Comparison of ENCODE assay signal across 9 cellular contexts in the genomic region with DNA sequence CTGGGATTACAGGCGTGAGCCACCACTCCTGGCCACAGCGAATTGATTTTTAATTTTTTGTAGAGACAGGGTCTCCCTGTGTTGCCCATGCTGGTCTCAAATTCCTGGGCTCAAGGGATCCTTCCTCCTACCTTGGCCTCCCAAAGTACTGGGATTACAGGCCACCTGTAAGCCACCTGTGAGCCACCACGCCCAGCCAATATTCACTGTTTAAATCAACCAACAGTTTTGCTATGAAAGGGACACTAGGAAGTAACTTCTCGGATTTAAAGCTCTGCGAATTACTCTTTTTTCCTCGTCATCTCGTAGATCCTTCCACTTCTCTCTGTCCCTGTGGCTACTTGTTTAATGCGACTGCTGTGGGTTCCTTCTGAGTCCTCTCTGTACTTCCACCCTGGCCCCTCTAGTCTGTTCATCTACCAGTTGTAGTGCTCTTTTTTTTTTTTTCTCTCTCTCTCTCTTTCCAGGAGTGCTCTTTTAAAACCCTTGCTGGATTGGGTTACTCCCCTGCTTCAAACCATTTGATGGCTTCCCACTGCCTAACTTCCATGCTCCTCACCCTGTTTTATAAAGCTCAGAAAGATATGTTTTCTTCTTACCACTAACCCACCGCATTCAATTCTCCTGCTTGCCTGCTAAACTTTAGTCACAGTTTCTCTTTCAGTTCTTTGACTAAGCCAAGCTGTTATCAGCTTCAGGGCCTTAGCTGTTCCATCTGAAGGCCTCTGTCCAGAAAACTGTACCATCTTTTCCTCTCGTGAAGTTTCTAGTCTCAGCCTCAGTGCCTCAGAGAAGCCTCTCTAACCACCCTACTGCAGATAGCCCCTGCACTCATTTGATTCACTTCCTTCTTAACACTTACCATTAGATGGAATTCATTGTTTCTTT. TPM values are rescaled to one million over a fixed set of nuclear protein-coding genes. Genes with fewer than 3 reads are reported as not detected.
DNase-seq lines count a peak whose midpoint lies in the region; ATAC-seq, FAIRE-seq and TF ChIP-seq lines count a peak whose summit lies in the region.
"Had no signal": no experiment of that assay in that cellular context is flagged by ENCODE, and none has a peak within 500 bp of the region (broad histone marks: within the 10 kb centered on the region; RNA-seq: fewer than 3 reads in every experiment).

No MANE protein-coding gene starts in this region.

- CTCF ChIA-PET in K562 (lab: Yijun Ruan, JAX; ENCODE audit: low intra/inter-chr PET ratio), result no interaction called here

- no peak overlapping the region for H3K4me2 ChIP-seq in K562 (ENCODE audit: insufficient read depth, low read length)

- POLR2A ChIA-PET in K562 (lab: Yijun Ruan, JAX), result interaction anchor here (0.5 to 1.3 kb wide), 5 partner anchors 9 to 198 kb away, joined by 3 to 5 read pairs (median 3); a partner anchor contains a TSS

- in situ Hi-C loops in K562 (cut with MboI), result no loop called here

- H3K4me3 ChIP-seq in right atrium auricular region (no peak overlapping the region), K562 (no peak overlapping the region), heart left ventricle (no peak overlapping the region), right lobe of liver (no peak overlapping the region)

- H3K27me3 ChIP-seq in right atrium auricular region, result no peaks in the 10 kb centered on the region
- no peaks in the 10 kb centered on the region for H3K27me3 ChIP-seq in K562 (ENCODE audit: control insufficient read depth in 2 of 2, insufficient read depth in 2 of 2, low read length in 2 of 2)
- H3K27me3 ChIP-seq in heart left ventricle, result no peaks in the 10 kb centered on the region
- no peaks in the 10 kb centered on the region for H3K27me3 ChIP-seq in right lobe of liver

- TF ChIP-seq POLR2A in K562 (conservative IDR thresholded peaks at IDR 0.05), result no peak
- TF ChIP-seq POLR2A in heart left ventricle (IDR thresholded peaks at IDR 0.05), result no peak
- no peak for TF ChIP-seq POLR2A in right lobe of liver (IDR thresholded peaks at IDR 0.05)

- intact Hi-C loops in left ventricle myocardium superior (cut with micrococcal nuclease), result no loop called here
- intact Hi-C loops in K562 (cut with micrococcal nuclease), result no loop called here
- intact Hi-C loops in heart left ventricle (cut with DNase I), result no loop called here
- intact Hi-C loops in right lobe of liver (cut with DNase I), result no loop called here

- no peak for FAIRE-seq in K562 (lab: Jason Lieb, UNC)

- no peaks in the 10 kb centered on the region for H3K9me3 ChIP-seq in right atrium auricular region
- H3K9me3 ChIP-seq in K562 (replicated peaks; ENCODE audit: control insufficient read depth, insufficient read depth, low read depth, low read length), result no peaks in the 10 kb centered on the region
- no peaks in the 10 kb centered on the region for H3K9me3 ChIP-seq in heart left ventricle
- H3K9me3 ChIP-seq in right lobe of liver, result no peaks in the 10 kb centered on the region

- no TSS peak for BruUV-seq in K562 (replicated peaks; lab: Mats Ljungman, UMichigan)

- WGBS in K562 (ENCODE audit: insufficient coverage, low coverage, missing lambda C conversion rate), result 73% methylated on average over 10 of the region's 10 CpGs
- WGBS in heart left ventricle, 4 donors, result 85 to 91% (median 89%) methylated on average over 10 of the region's 10 CpGs
- 63% methylated on average over 8 of the region's 10 CpGs for WGBS in right lobe of liver (ENCODE audit: insufficient coverage, low coverage, low lambda C conversion rate, missing lambda C conversion rate)

- TF ChIP-seq CTCF in right atrium auricular region (IDR thresholded peaks at IDR 0.05) (no peak), K562 (IDR thresholded peaks at IDR 0.05 in 2 of 3, conservative IDR thresholded peaks at IDR 0.05 in 1 of 3; ENCODE audit: insufficient read depth in 2 of 3, low read depth in 1 of 3, low read length in 3 of 3) (no peak), heart left ventricle (IDR thresholded peaks at IDR 0.05) (no peak), right lobe of liver (IDR thresholded peaks at IDR 0.05) (no peak)

- TF ChIP-seq EP300 in K562 (IDR thresholded peaks at IDR 0.05; ENCODE audit: low read length), result no peak

- no peak overlapping the region for H3K27ac ChIP-seq in right atrium auricular region
- H3K27ac ChIP-seq in K562 (ENCODE audit: extremely low read depth, low read depth, low read length), result peak overlapping the region; percentile 37; the same call in 2 of the 3 replicates
- peak overlapping the region in 1 of 12 donors; percentile 47 for H3K27ac ChIP-seq in heart left ventricle
- H3K27ac ChIP-seq in right lobe of liver, result no peak overlapping the region
- H3K27ac ChIP-seq: C4-2B had no signal

- ATAC-seq in left ventricle myocardium superior (peak; percentile 19), HG03196 (IDR thresholded peaks at IDR 0.05; ENCODE audit: unreplicated experiment) (peak; percentile 61), K562 (peak; percentile 37), heart left ventricle (no peak), right lobe of liver (no peak)

- TF ChIP-seq RAD21 in K562 (CRISPR knock-in tag; conservative IDR thresholded peaks at IDR 0.05 in 1 of 2, IDR thresholded peaks at IDR 0.05 in 1 of 2), result no peak

- H3K79me2 ChIP-seq in K562 (ENCODE audit: control insufficient read depth, insufficient read depth, low read length), result peaks cover 61% of the 10 kb centered on the region

- DNase-seq in left ventricle myocardium superior, result no peak
- DNase-seq in right atrium auricular region (ENCODE audit: low spot score), result no peak
- no peak for DNase-seq in K562 (ENCODE audit: extremely low read depth in 1 of 4, low spot score in 3 of 4)
- DNase-seq in SHP77 (lab: John Stamatoyannopoulos, UW), result no peak
- DNase-seq in NCI-H82 treated with DMSO at 0.1 percent for 48 hours (lab: John Stamatoyannopoulos, UW; ENCODE audit: unreplicated experiment), result no peak
- DNase-seq in heart left ventricle, result no peak
- DNase-seq in right lobe of liver, result no peak

- H3K4me1 ChIP-seq in right atrium auricular region, result no peaks in the 10 kb centered on the region
- H3K4me1 ChIP-seq in K562 (replicated peaks in 1 of 2; ENCODE audit: control insufficient read depth in 2 of 2, insufficient read depth in 2 of 2, low read length in 2 of 2), result peaks cover 3 to 5% of the 10 kb centered on the region in 2 experiments; a peak in 2 of 5 replicates
- H3K4me1 ChIP-seq in heart left ventricle, result peaks cover 0 to 19% (median 0%) of the 10 kb centered on the region in 12 donors
- no peaks in the 10 kb centered on the region for H3K4me1 ChIP-seq in right lobe of liver

- no peak overlapping the region for H3K9ac ChIP-seq in K562 (ENCODE audit: insufficient read depth in 1 of 2, low read depth in 2 of 2, low read length in 2 of 2)

- no peaks in the 10 kb centered on the region for H3K36me3 ChIP-seq in right atrium auricular region
- peaks cover 10% of the 10 kb centered on the region; the same call in 2 of the 3 replicates for H3K36me3 ChIP-seq in K562 (ENCODE audit: control insufficient read depth, insufficient read depth, low read length)
- peaks cover 0 to 6% (median 0%) of the 10 kb centered on the region in 9 donors for H3K36me3 ChIP-seq in heart left ventricle
- no peaks in the 10 kb centered on the region for H3K36me3 ChIP-seq in right lobe of liver

- no peaks in the 10 kb centered on the region for H3K9me1 ChIP-seq in K562 (ENCODE audit: control insufficient read depth, insufficient read depth, low read length)

- H4K20me1 ChIP-seq in K562 (replicated peaks; ENCODE audit: control insufficient read depth, insufficient read depth, low read length), result 0 out of 2 replicates have a peak, but pooled peaks cover 5% of the 10 kb centered on the region

- H2AFZ ChIP-seq in K562 (ENCODE audit: low read depth, low read length), result no peak overlapping the region

RNA-seq across cellular contexts. Expression of a gene that starts 12.4 kb away (rescaled TPM):
- total RNA-seq in left ventricle myocardium superior, result 26.8 TPM
- 10 to 100 TPM; 21.2 to 21.4 TPM for total RNA-seq in right atrium auricular region
- 19.7 and 32.4 TPM in 2 replicates for total RNA-seq in K562 (2011; cell fraction: chromatin; rRNA removed; ENCODE audit: low replicate concordance)
- total RNA-seq in K562 (2011; cell fraction: nucleolus; rRNA removed), result 10.7 and 11.7 TPM in 2 replicates
- total RNA-seq in K562 (2011; cell fraction: nucleoplasm; rRNA removed), result 18.3 and 24.4 TPM in 2 replicates
- total RNA-seq in K562 (2014; rRNA removed), result 26.4 and 28.7 TPM in 2 replicates
- total RNA-seq in K562 (2014; rRNA removed; fragmentation: Illumina TruSeq; extraction: Trizol), result 28.2 and 31.3 TPM in 2 replicates
- total RNA-seq in K562 (2015; rRNA removed; fragmentation: Illumina TruSeq; extraction: Trizol), result 33.0 and 34.0 TPM in 2 replicates
- total RNA-seq in K562 (2021), result 23.3 and 31.5 TPM in 2 replicates
- polyA plus RNA-seq in K562 (2011; rRNA removed), result 33.4 and 40.7 TPM in 2 replicates
- 16.4 and 22.4 TPM in 2 replicates for polyA plus RNA-seq in K562 (2011; cell fraction: cytosol; rRNA removed)
- polyA plus RNA-seq in K562 (2011; cell fraction: nucleus; rRNA removed), result 8.8 and 15.8 TPM in 2 replicates
- 23.4 and 24.7 TPM in 2 replicates for polyA plus RNA-seq in K562 (2012)
- polyA plus RNA-seq in K562 (2014; fragmentation: Illumina TruSeq; extraction: Trizol), result 40.4 and 45.4 TPM in 2 replicates
- polyA plus RNA-seq in K562 (2014; fragmentation: Nextera tagmentation; extraction: Ambion mirVana), result 1 to 10 TPM; 7.6 to 9.1 TPM
- 45.4 and 69.5 TPM in 2 replicates for polyA plus RNA-seq in K562 (2014; rRNA removed)
- polyA minus RNA-seq in K562 (2011; rRNA and poly(A)+ RNA removed), result 25.8 and 26.4 TPM in 2 replicates
- polyA minus RNA-seq in K562 (2011; cell fraction: cytosol; rRNA and poly(A)+ RNA removed), result 15.7 and 20.6 TPM in 2 replicates
- 4.0 and 7.9 TPM in 2 replicates for polyA minus RNA-seq in K562 (2011; cell fraction: nucleus; rRNA and poly(A)+ RNA removed)
- 10 to 100 TPM; 19.1 to 33.3 (median 28.5) TPM for total RNA-seq in heart left ventricle
- 10 to 100 TPM; 16.5 to 16.6 TPM for polyA plus RNA-seq in heart left ventricle
- 10 to 100 TPM; 10.5 to 21.5 (median 14.2) TPM for total RNA-seq in right lobe of liver

RNA-seq across cellular contexts. Expression of a gene that starts 27.0 kb away (rescaled TPM):
- 67.1 TPM for total RNA-seq in left ventricle myocardium superior
- total RNA-seq in right atrium auricular region, result 10 to 100 TPM; 26.1 to 55.6 TPM
- total RNA-seq in K562 (2011; cell fraction: chromatin; rRNA removed; ENCODE audit: low replicate concordance), result 23.9 and 33.1 TPM in 2 replicates
- total RNA-seq in K562 (2011; cell fraction: nucleolus; rRNA removed), result 16.5 and 17.4 TPM in 2 replicates
- total RNA-seq in K562 (2011; cell fraction: nucleoplasm; rRNA removed), result 17.2 and 25.4 TPM in 2 replicates
- total RNA-seq in K562 (2014; rRNA removed), result 38.1 and 44.9 TPM in 2 replicates
- 43.5 and 53.1 TPM in 2 replicates for total RNA-seq in K562 (2014; rRNA removed; fragmentation: Illumina TruSeq; extraction: Trizol)
- total RNA-seq in K562 (2015; rRNA removed; fragmentation: Illumina TruSeq; extraction: Trizol), result 33.7 and 36.2 TPM in 2 replicates
- total RNA-seq in K562 (2021), result 28.7 and 29.5 TPM in 2 replicates
- polyA plus RNA-seq in K562 (2011; rRNA removed), result 28.9 and 45.0 TPM in 2 replicates
- 10.9 and 23.7 TPM in 2 replicates for polyA plus RNA-seq in K562 (2011; cell fraction: cytosol; rRNA removed)
- polyA plus RNA-seq in K562 (2011; cell fraction: nucleus; rRNA removed), result 4.9 and 9.6 TPM in 2 replicates
- polyA plus RNA-seq in K562 (2012), result 16.8 and 35.5 TPM in 2 replicates
- polyA plus RNA-seq in K562 (2014; fragmentation: Illumina TruSeq; extraction: Trizol), result 33.2 and 40.6 TPM in 2 replicates
- polyA plus RNA-seq in K562 (2014; fragmentation: Nextera tagmentation; extraction: Ambion mirVana), result 10 to 100 TPM; 87.0 to 93.4 TPM
- polyA plus RNA-seq in K562 (2014; rRNA removed), result 46.8 TPM in 2 replicates
- polyA minus RNA-seq in K562 (2011; rRNA and poly(A)+ RNA removed), result 22.6 and 24.8 TPM in 2 replicates
- 7.1 and 8.2 TPM in 2 replicates for polyA minus RNA-seq in K562 (2011; cell fraction: cytosol; rRNA and poly(A)+ RNA removed)
- 3.8 and 10.8 TPM in 2 replicates for polyA minus RNA-seq in K562 (2011; cell fraction: nucleus; rRNA and poly(A)+ RNA removed)
- total RNA-seq in heart left ventricle, result 10 to 100 TPM; 20.4 to 70.1 (median 41.3) TPM
- 10 to 100 TPM; 54.5 to 58.3 TPM for polyA plus RNA-seq in heart left ventricle
- total RNA-seq in right lobe of liver, result 10 to 100 TPM; 19.3 to 26.0 (median 22.1) TPM

Comparison
In these comparisons a context has a peak if more than half of its experiments do, and no peak if none do; other contexts are left out.
1. ATAC-seq: peak in left ventricle myocardium superior (single experiment), HG03196 (single experiment) and K562 (single experiment); none in heart left ventricle (0 of 4) and right lobe of liver (0 of 4).